21 cellular contexts compared by ENCODE assay signal in the genomic region with DNA sequence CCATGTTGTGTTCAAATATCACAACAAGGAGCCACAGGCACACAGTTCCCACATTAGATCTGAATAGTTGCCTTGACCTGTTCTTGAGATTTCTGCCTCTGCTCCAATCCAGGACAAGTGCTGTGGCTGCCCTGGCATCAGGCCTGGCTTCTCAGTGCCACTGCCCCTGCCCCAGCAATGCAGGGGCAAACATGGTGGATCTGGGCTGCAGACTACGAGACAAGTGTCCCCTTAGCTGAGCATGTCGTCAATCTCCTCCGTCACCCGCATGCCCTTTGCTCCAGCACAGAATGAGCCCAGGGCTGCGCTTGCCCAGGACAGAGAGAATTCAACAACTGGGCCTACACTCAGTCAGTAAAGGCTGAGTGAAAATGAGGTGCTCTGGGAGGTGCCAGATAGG.
"Had no signal": no experiment of that assay in that cellular context is flagged by ENCODE, and none has a peak within 500 bp of the region (broad histone marks: within the 10 kb centered on the region; RNA-seq: fewer than 3 reads in every experiment).

No MANE protein-coding gene starts in this region.

- H3K27ac Mint-ChIP-seq: endodermal cell, immature natural killer cell, neural progenitor cell, type B pancreatic cell had no signal

- H3K9me3 Mint-ChIP-seq: endodermal cell; immature natural killer cell; naive thymus-derived CD8-positive, alpha-beta T cell; type B pancreatic cell had no signal

- H3K9ac ChIP-seq: neural progenitor cell, parathyroid adenoma had no signal

- H3K27ac ChIP-seq: coronary artery, foreskin keratinocyte, neural progenitor cell, parathyroid adenoma, psoas muscle, skin epidermis, stomach, uterus had no signal

- H3K9me3 ChIP-seq: mucosa of descending colon, psoas muscle, stomach, uterus had no signal

- H3K4me2 ChIP-seq: neural progenitor cell had no signal

- H3K4me1 Mint-ChIP-seq: immature natural killer cell had no signal

- H2AFZ ChIP-seq: neural progenitor cell, parathyroid adenoma had no signal

- ATAC-seq: foreskin keratinocyte; left colon; mucosa of descending colon; naive thymus-derived CD8-positive, alpha-beta T cell; psoas muscle; sciatic nerve had no signal

- H3K4me3 ChIP-seq: coronary artery, mucosa of descending colon, neural progenitor cell, psoas muscle, skin epidermis, stomach, uterus had no signal

- H3K36me3 ChIP-seq: neural progenitor cell, stomach, uterus had no signal

- H3K27me3 Mint-ChIP-seq: type B pancreatic cell had no signal

- H3K4me3 Mint-ChIP-seq: endodermal cell; immature natural killer cell; naive thymus-derived CD8-positive, alpha-beta T cell; neural progenitor cell; type B pancreatic cell had no signal

- H3K4me1 ChIP-seq: foreskin keratinocyte, neural progenitor cell, parathyroid adenoma, psoas muscle, stomach, uterus had no signal

- H3K36me3 Mint-ChIP-seq: immature natural killer cell; naive thymus-derived CD8-positive, alpha-beta T cell; neural progenitor cell; type B pancreatic cell had no signal

- H3K27me3 ChIP-seq: foreskin keratinocyte, neural progenitor cell, stomach, uterus had no signal

- DNase-seq: effector CD4-positive, alpha-beta T cell; endodermal cell; erythroblast; foreskin keratinocyte; immature natural killer cell; left colon; naive thymus-derived CD8-positive, alpha-beta T cell; occipital lobe; psoas muscle; stimulated activated CD4-positive, alpha-beta T cell treated with anti-CD3 and anti-CD28 coated beads, Interleukin-12 subunit alpha, Interleukin-12 subunit beta, amount 100 ng/mL, for 4 hours; stimulated activated naive CD4-positive, alpha-beta T cell; stomach; substantia nigra; uterus had no signal
